Comparison of ENCODE assay signal across 17 cellular contexts in genomic region chr16:54289242-54290051, GRCh38. TPM values are rescaled to one million over a fixed set of nuclear protein-coding genes. Genes with fewer than 3 reads are reported as not detected.
DNase-seq lines count a peak whose midpoint lies in the region; ATAC-seq, FAIRE-seq and TF ChIP-seq lines count a peak whose summit lies in the region.
"Had no signal": no experiment of that assay in that cellular context is flagged by ENCODE, and none has a peak within 500 bp of the region (broad histone marks: within the 10 kb centered on the region; RNA-seq: fewer than 3 reads in every experiment).

No MANE protein-coding gene starts in this region.

- peaks cover 13% of the 10 kb centered on the region for H3K4me1 Mint-ChIP-seq in activated CD8-positive, alpha-beta memory T cell treated with anti-CD3 and anti-CD28 coated beads, Interleukin-2, amount 10 ng/mL, durations not matched to agents 7 days and 5 days
- peaks cover 15% of the 10 kb centered on the region for H3K4me1 Mint-ChIP-seq in glutamatergic neuron (ENCODE audit: low read depth, unreplicated experiment)
- H3K4me1 Mint-ChIP-seq in neural crest cell = peaks cover 35% of the 10 kb centered on the region

- peak overlapping the region; percentile 52 for H3K9ac ChIP-seq in HUES6 (ENCODE audit: low read length)

- H3K9me3 ChIP-seq in HUES6 (ENCODE audit: control insufficient read depth, insufficient read depth, low read depth, low read length) = peaks cover 1% of the 10 kb centered on the region; the same call in 1 of the 2 replicates
- H3K9me3 ChIP-seq: esophagus muscularis mucosa, heart right ventricle, stomach had no signal

- peak overlapping the region; percentile 48 for H3K27ac Mint-ChIP-seq in activated CD8-positive, alpha-beta memory T cell treated with anti-CD3 and anti-CD28 coated beads, Interleukin-2, amount 10 ng/mL, durations not matched to agents 7 days and 5 days
- H3K27ac Mint-ChIP-seq in glutamatergic neuron (ENCODE audit: unreplicated experiment) (no peak overlapping the region), neural crest cell (ENCODE audit: unreplicated experiment) (no peak overlapping the region)

- peaks cover 71% of the 10 kb centered on the region for H3K27me3 Mint-ChIP-seq in activated CD8-positive, alpha-beta memory T cell treated with anti-CD3 and anti-CD28 coated beads, Interleukin-2, amount 10 ng/mL, durations not matched to agents 7 days and 5 days
- H3K27me3 Mint-ChIP-seq in glutamatergic neuron (ENCODE audit: unreplicated experiment) (peaks cover 38% of the 10 kb centered on the region), neural crest cell (ENCODE audit: low read depth) (peaks cover 92% of the 10 kb centered on the region)

- no peak for TF ChIP-seq CTCF in glutamatergic neuron (IDR thresholded peaks at IDR 0.05; ENCODE audit: partially characterized antibody, unreplicated experiment)
- no peak for TF ChIP-seq CTCF in neural crest cell (conservative IDR thresholded peaks at IDR 0.05)
- no peak for TF ChIP-seq CTCF in D721Med (IDR thresholded peaks at IDR 0.05; ENCODE audit: insufficient read depth, missing control alignments)

- DNase-seq in activated CD8-positive, alpha-beta memory T cell treated with anti-CD3 and anti-CD28 coated beads, Interleukin-2, amount 10 ng/mL, durations not matched to agents 7 days and 5 days = no peak
- DNase-seq in activated CD8-positive, alpha-beta memory T cell treated with anti-CD3 and anti-CD28 coated beads, Interleukin-2, amount 50 U/mL, for 4 hours = no peak
- DNase-seq in glutamatergic neuron (peak; percentile 62), neural crest cell (ENCODE audit: low read depth, low spot score) (no peak), D721Med (ENCODE audit: insufficient read length, low spot score) (no peak)
- DNase-seq: ACHN, GF-D8, heart right ventricle, IMR-90, mammary epithelial cell, MV-4-11, NCI-H345, stomach had no signal

- H3K36me3 ChIP-seq in HUES6 (ENCODE audit: control insufficient read depth, insufficient read depth, low read length) = no peaks in the 10 kb centered on the region
- H3K36me3 ChIP-seq: esophagus muscularis mucosa, stomach had no signal

- CTCF ChIA-PET in activated CD8-positive, alpha-beta memory T cell treated with anti-CD3 and anti-CD28 coated beads, Interleukin-2, amount 10 ng/mL, durations not matched to agents 7 days and 5 days (lab: Charles Lee) = no interaction called here

- peaks cover 7% of the 10 kb centered on the region for H3K36me3 Mint-ChIP-seq in activated CD8-positive, alpha-beta memory T cell treated with anti-CD3 and anti-CD28 coated beads, Interleukin-2, amount 10 ng/mL, durations not matched to agents 7 days and 5 days
- peaks cover 4% of the 10 kb centered on the region for H3K36me3 Mint-ChIP-seq in glutamatergic neuron (ENCODE audit: unreplicated experiment)
- H3K36me3 Mint-ChIP-seq in neural crest cell (ENCODE audit: low read depth) = peaks cover 9% of the 10 kb centered on the region

- H3K9me3 Mint-ChIP-seq in activated CD8-positive, alpha-beta memory T cell treated with anti-CD3 and anti-CD28 coated beads, Interleukin-2, amount 10 ng/mL, durations not matched to agents 7 days and 5 days (ENCODE audit: low read depth) = no peaks in the 10 kb centered on the region
- peaks cover 16% of the 10 kb centered on the region for H3K9me3 Mint-ChIP-seq in glutamatergic neuron (ENCODE audit: unreplicated experiment)
- H3K9me3 Mint-ChIP-seq in neural crest cell = no peaks in the 10 kb centered on the region

- no peak overlapping the region for H3K4me3 Mint-ChIP-seq in activated CD8-positive, alpha-beta memory T cell treated with anti-CD3 and anti-CD28 coated beads, Interleukin-2, amount 10 ng/mL, durations not matched to agents 7 days and 5 days
- H3K4me3 Mint-ChIP-seq in glutamatergic neuron (ENCODE audit: unreplicated experiment) (peak overlapping the region; percentile 76), neural crest cell (peak overlapping the region; percentile 87)

- peak overlapping the region; percentile 57 for H3K4me3 ChIP-seq in HUES6 (ENCODE audit: low read depth, low read length)
- H3K4me3 ChIP-seq: stomach had no signal

- H3K27me3 ChIP-seq in HUES6 (ENCODE audit: control insufficient read depth, insufficient read depth, low read length) = peaks cover 85% of the 10 kb centered on the region

- no peak for FAIRE-seq in D721Med (lab: Jason Lieb, UNC)

- no peak for ATAC-seq in activated CD8-positive, alpha-beta memory T cell treated with anti-CD3 and anti-CD28 coated beads, Interleukin-2, amount 10 ng/mL, durations not matched to agents 7 days and 5 days
- ATAC-seq in HG02840 (IDR thresholded peaks at IDR 0.05; ENCODE audit: low FRiP score, unreplicated experiment) (no peak), GM21786 (IDR thresholded peaks at IDR 0.05; ENCODE audit: unreplicated experiment) (no peak)
- ATAC-seq: heart right ventricle had no signal

- peaks cover 14% of the 10 kb centered on the region for H3K4me1 ChIP-seq in HUES6 (ENCODE audit: control insufficient read depth, insufficient read depth, low read length)

- no peak overlapping the region for H3K27ac ChIP-seq in HUES6 (ENCODE audit: low read depth, low read length)
- H3K27ac ChIP-seq: esophagus muscularis mucosa, heart right ventricle, stomach had no signal

RNA-seq across cellular contexts. Expression of gene IRX3, which starts 2.9 kb away (rescaled TPM):
- total RNA-seq in activated CD8-positive, alpha-beta memory T cell treated with anti-CD3 and anti-CD28 coated beads, Interleukin-2, amount 10 ng/mL, durations not matched to agents 7 days and 5 days = under 1 TPM; 0.12 to 0.47 TPM
- total RNA-seq in glutamatergic neuron (ENCODE audit: unreplicated experiment) = 13.0 TPM
- 28.9 and 33.0 TPM in 2 replicates for total RNA-seq in neural crest cell
- total RNA-seq: IMR-90 had no signal
